ENCODE assay signal across 1 cellular context in the genomic region with DNA sequence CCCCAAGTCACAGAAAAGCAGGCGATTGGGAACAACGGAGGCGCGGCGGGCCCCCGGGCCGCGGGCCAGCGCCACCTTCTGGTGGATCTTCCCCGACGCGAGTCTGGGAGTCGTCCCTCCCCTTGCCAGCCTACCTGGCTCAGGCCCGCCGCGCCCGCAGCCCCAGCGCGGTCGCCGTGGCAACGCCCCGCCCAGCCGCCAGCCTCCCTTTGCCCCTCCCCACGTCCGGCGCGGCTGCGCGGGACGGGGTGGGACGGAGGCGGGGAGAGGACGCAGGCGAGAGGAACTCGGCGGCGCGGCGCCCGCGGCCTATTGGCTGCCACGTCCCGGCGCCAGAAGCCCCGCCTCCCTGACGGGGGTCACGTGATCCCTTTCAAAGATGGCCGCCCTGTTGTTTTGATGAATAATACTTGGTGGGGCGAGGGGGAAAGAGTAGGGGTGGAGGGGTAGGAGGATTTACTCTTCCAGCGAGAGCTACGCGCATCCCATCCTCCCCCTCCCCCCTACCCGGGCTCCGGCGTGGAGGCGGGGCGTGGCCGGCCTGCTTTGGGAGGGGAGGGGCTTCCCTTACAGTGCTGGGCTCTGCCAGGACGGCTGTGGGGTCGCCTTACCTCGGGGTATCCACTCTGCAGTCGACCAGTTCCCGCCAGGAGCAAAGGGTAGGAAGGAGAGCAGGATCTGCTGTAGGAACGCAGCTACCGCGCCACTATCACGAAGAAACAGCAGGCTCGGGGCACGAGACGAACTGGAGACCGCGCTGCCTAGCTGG.
TF ChIP-seq lines count a peak whose summit lies in the region.

UBE4B (plus strand) TSS at position 369 of the 769 bp plus-strand sequence. CDS start 713 bp downstream, outside the sequence.

TF ChIP-seq in K562, 482 proteins besides CTCF, POLR2A, EP300 and RAD21 (continued from another document and continues in another):
- no peak for TF ChIP-seq ZNF696 (CRISPR knock-in tag; conservative IDR thresholded peaks at IDR 0.05)
- TF ChIP-seq PHB2 (IDR thresholded peaks at IDR 0.05; ENCODE audit: low read depth), result no peak
- no peak for TF ChIP-seq SAFB (IDR thresholded peaks at IDR 0.05; ENCODE audit: borderline replicate concordance, low read depth, low read length)
- peak; percentile 92 to 96 for TF ChIP-seq FOXK2 (conservative IDR thresholded peaks at IDR 0.05 in 1 of 2, IDR thresholded peaks at IDR 0.05 in 1 of 2; ENCODE audit: low read depth in 2 of 2)
- no peak for TF ChIP-seq ZNF311 (CRISPR knock-in tag; IDR thresholded peaks at IDR 0.05)
- TF ChIP-seq NFE2 (IDR thresholded peaks at IDR 0.05; ENCODE audit: low read depth), result no peak
- 0 out of 2 replicates have a peak, but pooled peaks have one; percentile 41 for TF ChIP-seq RBM14 (IDR thresholded peaks at IDR 0.05; ENCODE audit: borderline replicate concordance, insufficient read depth, low read depth, low read length)
- 0 out of 2 replicates have a peak, but pooled peaks have one; percentile 23 for TF ChIP-seq MIER1 (IDR thresholded peaks at IDR 0.05; ENCODE audit: low read depth)
- no peak for TF ChIP-seq ZFP91 (CRISPR knock-in tag; IDR thresholded peaks at IDR 0.05)
- peak; percentile 79 for TF ChIP-seq SAP30 (IDR thresholded peaks at IDR 0.05; ENCODE audit: borderline replicate concordance, insufficient read depth, low read depth, low read length, poor library complexity, severe bottlenecking)
- no peak for TF ChIP-seq ZNF431 (CRISPR knock-in tag; IDR thresholded peaks at IDR 0.05)
- TF ChIP-seq ZBED1 (IDR thresholded peaks at IDR 0.05), result no peak
- peak in 1 of 2 experiments; percentile 48; a peak in 1 of 3 replicates for TF ChIP-seq CBX3 (IDR thresholded peaks at IDR 0.05; ENCODE audit: borderline replicate concordance in 1 of 2, low read length in 2 of 2)
- no peak for TF ChIP-seq BCL6 (CRISPR knock-in tag; IDR thresholded peaks at IDR 0.05)
- TF ChIP-seq, protein P1, sequence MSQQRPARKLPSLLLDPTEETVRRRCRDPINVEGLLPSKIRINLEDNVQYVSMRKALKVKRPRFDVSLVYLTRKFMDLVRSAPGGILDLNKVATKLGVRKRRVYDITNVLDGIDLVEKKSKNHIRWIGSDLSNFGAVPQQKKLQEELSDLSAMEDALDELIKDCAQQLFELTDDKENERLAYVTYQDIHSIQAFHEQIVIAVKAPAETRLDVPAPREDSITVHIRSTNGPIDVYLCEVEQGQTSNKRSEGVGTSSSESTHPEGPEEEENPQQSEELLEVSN (IDR thresholded peaks at IDR 0.05; ENCODE audit: borderline replicate concordance in 1 of 2, extremely low read depth in 1 of 2, insufficient read depth in 1 of 2, insufficient read length in 1 of 2, low read depth in 1 of 2, low read length in 1 of 2, poor library complexity in 1 of 2, severe bottlenecking in 1 of 2), result peak in 1 of 2 experiments; percentile 46
- TF ChIP-seq POLR2G (IDR thresholded peaks at IDR 0.05; ENCODE audit: low read depth, low read length), result peak; percentile 84
- TF ChIP-seq EHMT2 (IDR thresholded peaks at IDR 0.05), result no peak
- peak; percentile 95 for TF ChIP-seq BHLHE40 (IDR thresholded peaks at IDR 0.05; ENCODE audit: low read length)
- TF ChIP-seq, protein P2, sequence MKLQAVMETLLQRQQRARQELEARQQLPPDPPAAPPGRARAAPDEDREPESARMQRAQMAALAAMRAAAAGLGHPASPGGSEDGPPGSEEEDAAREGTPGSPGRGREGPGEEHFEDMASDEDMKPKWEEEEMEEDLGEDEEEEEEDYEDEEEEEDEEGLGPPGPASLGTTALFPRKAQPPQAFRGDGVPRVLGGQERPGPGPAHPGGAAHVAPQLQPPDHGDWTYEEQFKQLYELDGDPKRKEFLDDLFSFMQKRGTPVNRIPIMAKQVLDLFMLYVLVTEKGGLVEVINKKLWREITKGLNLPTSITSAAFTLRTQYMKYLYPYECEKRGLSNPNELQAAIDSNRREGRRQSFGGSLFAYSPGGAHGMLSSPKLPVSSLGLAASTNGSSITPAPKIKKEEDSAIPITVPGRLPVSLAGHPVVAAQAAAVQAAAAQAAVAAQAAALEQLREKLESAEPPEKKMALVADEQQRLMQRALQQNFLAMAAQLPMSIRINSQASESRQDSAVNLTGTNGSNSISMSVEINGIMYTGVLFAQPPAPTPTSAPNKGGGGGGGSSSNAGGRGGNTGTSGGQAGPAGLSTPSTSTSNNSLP (IDR thresholded peaks at IDR 0.05; ENCODE audit: borderline replicate concordance, low read depth, low read length), result no peak
- TF ChIP-seq TRIM25 (IDR thresholded peaks at IDR 0.05; ENCODE audit: borderline replicate concordance), result no peak
- peak; percentile 91 for TF ChIP-seq XRCC5 (IDR thresholded peaks at IDR 0.05; ENCODE audit: low read depth, low read length)
- no peak for TF ChIP-seq POU5F1 (IDR thresholded peaks at IDR 0.05; ENCODE audit: borderline replicate concordance, low read depth, low read length, partially characterized antibody)
- TF ChIP-seq USF2 (CRISPR knock-in tag; IDR thresholded peaks at IDR 0.05), result peak; percentile 94
- TF ChIP-seq E2F8 (IDR thresholded peaks at IDR 0.05; ENCODE audit: low read depth, partially characterized antibody), result no peak
- TF ChIP-seq TFAM (CRISPR knock-in tag; conservative IDR thresholded peaks at IDR 0.05), result no peak
- no peak for TF ChIP-seq RERE (CRISPR knock-in tag; IDR thresholded peaks at IDR 0.05; ENCODE audit: borderline replicate concordance)
- TF ChIP-seq, protein P3, sequence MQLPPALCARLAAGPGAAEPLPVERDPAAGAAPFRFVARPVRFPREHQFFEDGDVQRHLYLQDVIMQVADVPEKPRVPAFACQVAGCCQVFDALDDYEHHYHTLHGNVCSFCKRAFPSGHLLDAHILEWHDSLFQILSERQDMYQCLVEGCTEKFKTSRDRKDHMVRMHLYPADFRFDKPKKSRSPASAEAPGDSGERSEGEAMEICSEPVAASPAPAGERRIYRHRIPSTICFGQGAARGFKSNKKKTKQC (CRISPR knock-in tag; IDR thresholded peaks at IDR 0.05), result peak; percentile 92
- TF ChIP-seq KDM1A (IDR thresholded peaks at IDR 0.05), result peak in 1 of 2 experiments; percentile 71; a peak in 1 of 4 replicates
- TF ChIP-seq ZNF174 (CRISPR knock-in tag; IDR thresholded peaks at IDR 0.05), result no peak
- no peak for TF ChIP-seq ZNF57 (CRISPR knock-in tag; IDR thresholded peaks at IDR 0.05)
- TF ChIP-seq, protein P4, sequence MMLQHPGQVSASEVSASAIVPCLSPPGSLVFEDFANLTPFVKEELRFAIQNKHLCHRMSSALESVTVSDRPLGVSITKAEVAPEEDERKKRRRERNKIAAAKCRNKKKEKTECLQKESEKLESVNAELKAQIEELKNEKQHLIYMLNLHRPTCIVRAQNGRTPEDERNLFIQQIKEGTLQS (IDR thresholded peaks at IDR 0.05), result no peak
- TF ChIP-seq, protein P4 (CRISPR knock-in tag; conservative IDR thresholded peaks at IDR 0.05), result no peak
